Comparison of ENCODE assay signal across 1 cellular context in genomic region chr10:6173203-6173602, GRCh38.
TF ChIP-seq lines count a peak whose summit lies in the region.

No MANE protein-coding gene starts in this region.

TF ChIP-seq in WTC11, 78 proteins besides CTCF, POLR2A, EP300 and RAD21 (continued from another document):
- TF ChIP-seq ZBTB43 (CRISPR knock-in tag; IDR thresholded peaks at IDR 0.05) (no peak), E2F1 (CRISPR knock-in tag; IDR thresholded peaks at IDR 0.05) (no peak), ARID4B (CRISPR knock-in tag; IDR thresholded peaks at IDR 0.05; ENCODE audit: borderline replicate concordance) (no peak), CREM (CRISPR knock-in tag; IDR thresholded peaks at IDR 0.05) (no peak)
TF ChIP-seq in WTC11: peak in this region for 0.
